ENCODE assay signal across 23 cellular contexts in the genomic region with DNA sequence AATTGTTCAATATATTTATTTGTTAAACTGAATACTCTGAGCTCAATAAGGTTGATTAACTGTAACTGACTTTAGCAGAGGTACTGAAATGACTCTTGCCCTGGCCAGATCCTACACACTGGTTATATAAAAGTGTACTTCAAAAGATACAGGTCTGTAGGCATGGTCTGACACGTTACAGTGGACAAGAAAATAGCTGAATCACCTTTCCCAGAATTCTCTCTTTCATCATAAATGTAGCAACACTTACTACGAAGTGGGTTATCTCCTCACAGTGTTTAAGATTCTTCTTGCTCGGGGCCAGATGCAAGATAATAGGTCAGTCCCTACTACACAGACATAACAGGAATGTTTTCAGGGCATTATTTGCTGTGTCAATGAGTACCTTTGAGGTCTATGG.
DNase-seq lines count a peak whose midpoint lies in the region; ATAC-seq and TF ChIP-seq lines count a peak whose summit lies in the region.
"Had no signal": no experiment of that assay in that cellular context is flagged by ENCODE, and none has a peak within 500 bp of the region (broad histone marks: within the 10 kb centered on the region; RNA-seq: fewer than 3 reads in every experiment).

No MANE protein-coding gene starts in this region.

- ATAC-seq in left ventricle myocardium superior (peak; percentile 17), Right ventricle myocardium superior (ENCODE audit: poor library complexity) (no peak), GM21619 (IDR thresholded peaks at IDR 0.05; ENCODE audit: unreplicated experiment) (no peak)
- ATAC-seq: left lung had no signal

- H3K9me3 ChIP-seq in testis: no peaks in the 10 kb centered on the region

- intact Hi-C loops in left ventricle myocardium superior (cut with micrococcal nuclease) (no loop called here), Right ventricle myocardium superior (cut with DNase I) (no loop called here), testis (cut with DNase I; ENCODE audit: low total_unique reads) (no loop called here)

- H3K36me3 Mint-ChIP-seq in immature natural killer cell: peaks cover 20 to 37% (median 22%) of the 10 kb centered on the region in 3 donors
- H3K36me3 Mint-ChIP-seq: neural progenitor cell had no signal

- H3K36me3 ChIP-seq in testis (ENCODE audit: low read depth, missing control alignments): no peaks in the 10 kb centered on the region
- H3K36me3 ChIP-seq: left lung, neural progenitor cell had no signal

- H3K27ac Mint-ChIP-seq in immature natural killer cell: no peak overlapping the region
- H3K27ac Mint-ChIP-seq: activated B cell treated with CpG ODN at 0.5 μM for 24 hours; CD4-positive, CD25-positive, alpha-beta regulatory T cell; neural progenitor cell had no signal

- TF ChIP-seq CTCF in fibroblast of pulmonary artery (IDR thresholded peaks at IDR 0.05; ENCODE audit: low read length, missing control alignments) (no peak), testis (IDR thresholded peaks at IDR 0.05) (no peak)

- peaks cover 0 to 2% (median 0%) of the 10 kb centered on the region in 3 donors for H3K27me3 Mint-ChIP-seq in immature natural killer cell (ENCODE audit: low read depth in 3 of 3)
- H3K27me3 Mint-ChIP-seq: activated B cell treated with CpG ODN at 0.5 μM for 24 hours; CD4-positive, CD25-positive, alpha-beta regulatory T cell had no signal

- peaks cover 7 to 65% (median 31%) of the 10 kb centered on the region in 6 donors for H3K9me3 Mint-ChIP-seq in immature natural killer cell

- 61 to 78% methylated on average over 3 of the region's 3 CpGs for WGBS in testis, 2 donors

- H3K4me3 ChIP-seq in fibroblast of pulmonary artery (replicated peaks; ENCODE audit: low read depth, low read length) (no peak overlapping the region), testis (no peak overlapping the region)
- H3K4me3 ChIP-seq: left lung, neural progenitor cell, Peyer's patch, tibial nerve had no signal

- H3K4me1 Mint-ChIP-seq in immature natural killer cell: no peaks in the 10 kb centered on the region
- H3K4me1 Mint-ChIP-seq: activated B cell treated with CpG ODN at 0.5 μM for 24 hours, neural progenitor cell had no signal

- TF ChIP-seq POLR2A in testis (IDR thresholded peaks at IDR 0.05): no peak

- H3K4me3 Mint-ChIP-seq in immature natural killer cell: no peak overlapping the region
- H3K4me3 Mint-ChIP-seq: activated B cell treated with CpG ODN at 0.5 μM for 24 hours; CD4-positive, CD25-positive, alpha-beta regulatory T cell; neural progenitor cell had no signal

- no peak for DNase-seq in left ventricle myocardium superior
- no peak for DNase-seq in Right ventricle myocardium superior
- DNase-seq in amniotic epithelial cell (ENCODE audit: low read depth): peak; percentile 85
- DNase-seq in fibroblast of pulmonary artery (ENCODE audit: low read depth): peak; percentile 23
- DNase-seq in testis: peak; percentile 14
- no peak for DNase-seq in stimulated activated CD4-positive, alpha-beta T cell treated with anti-CD3 and anti-CD28 coated beads, Interleukin-4, amount 100 ng/mL, for 1 hour
- DNase-seq in immature natural killer cell: no peak
- DNase-seq: activated B cell treated with CpG ODN at 0.5 μM for 24 hours; activated CD4-positive, alpha-beta T cell treated with anti-CD3 and anti-CD28 coated beads, Interleukin-2, amount 50 U/mL, for 1 hour; activated T-cell treated with anti-CD3 and anti-CD28 coated beads, Interleukin-2, amount 50 U/mL, for 48 hours; CD4-positive, CD25-positive, alpha-beta regulatory T cell; cerebellar nuclear complex; DND-41; hypothalamus; left lung; NCI-H1417; NCI-H2081 treated with DMSO at 0.1 percent for 48 hours; NCI-H748 treated with DMSO at 0.1 percent for 48 hours; Peyer's patch; stimulated activated CD4-positive, alpha-beta T cell treated with anti-CD3 and anti-CD28 coated beads, Interleukin-1b, Interleukin-23, amount 100 ng/mL, for 48 hours had no signal

- no peaks in the 10 kb centered on the region for H3K27me3 ChIP-seq in testis
- H3K27me3 ChIP-seq: left lung, neural progenitor cell, Peyer's patch, tibial nerve had no signal

- H3K4me1 ChIP-seq in testis: no peaks in the 10 kb centered on the region
- H3K4me1 ChIP-seq: left lung, neural progenitor cell, Peyer's patch, tibial nerve had no signal

- H3K27ac ChIP-seq in testis: no peak overlapping the region
- H3K27ac ChIP-seq: left lung, neural progenitor cell, Peyer's patch, tibial nerve had no signal

Comparison
In these comparisons a context has a peak if more than half of its experiments do, and no peak if none do; other contexts are left out.
1. DNase-seq: peak in amniotic epithelial cell (single experiment), fibroblast of pulmonary artery (single experiment) and testis (single experiment); none in left ventricle myocardium superior (single experiment), Right ventricle myocardium superior (single experiment), stimulated activated CD4-positive, alpha-beta T cell treated with anti-CD3 and anti-CD28 coated beads, Interleukin-4, amount 100 ng/mL, for 1 hour (single experiment) and immature natural killer cell (0 of 3).